Comparison of ENCODE assay signal across 10 cellular contexts in the genomic region with DNA sequence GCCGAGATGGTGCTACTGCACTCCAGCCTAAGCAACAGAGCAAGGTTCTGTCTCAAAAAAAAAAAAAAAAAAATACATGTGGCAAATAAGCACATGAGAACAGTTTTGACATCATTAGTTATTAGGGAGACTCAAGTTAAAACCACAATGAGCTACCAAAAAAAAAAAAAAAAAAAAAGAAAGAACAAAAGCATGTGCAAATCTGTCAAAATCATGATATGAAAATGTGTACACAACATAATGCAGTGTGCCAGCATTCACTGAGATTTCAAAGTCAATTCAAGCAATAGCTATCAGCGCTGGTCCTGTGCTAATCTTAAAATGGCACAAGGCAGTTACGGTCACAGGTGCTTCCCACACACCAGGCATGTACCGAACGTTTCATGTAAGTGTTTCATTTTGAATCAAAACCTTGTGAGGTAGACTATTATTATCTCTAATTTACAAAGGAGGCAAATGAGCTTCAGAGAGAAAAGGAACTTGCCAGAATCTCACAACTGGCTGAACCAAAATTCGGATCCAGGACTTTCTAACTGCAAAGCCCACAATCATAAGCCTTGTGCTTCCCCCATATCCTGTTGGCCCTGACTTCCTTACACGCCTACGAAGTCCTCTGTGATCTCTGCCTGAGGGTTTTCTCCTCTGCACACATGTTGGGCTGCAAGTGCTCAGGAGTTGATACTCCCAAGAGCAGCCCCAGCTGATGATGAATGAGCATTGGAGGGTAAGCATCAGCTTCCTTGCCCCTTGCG.
A peak's percentile ranks its signal among the peaks of the same experiment; 100 is the strongest.
DNase-seq lines count a peak whose midpoint lies in the region; ATAC-seq, FAIRE-seq and TF ChIP-seq lines count a peak whose summit lies in the region.
"Had no signal": no experiment of that assay in that cellular context is flagged by ENCODE, and none has a peak within 500 bp of the region (broad histone marks: within the 10 kb centered on the region; RNA-seq: fewer than 3 reads in every experiment).

No MANE protein-coding gene starts in this region.

- peak; percentile 86 for ATAC-seq in GM18505 (IDR thresholded peaks at IDR 0.05; ENCODE audit: unreplicated experiment)
- peak; percentile 87 for ATAC-seq in GM21367 (IDR thresholded peaks at IDR 0.05; ENCODE audit: unreplicated experiment)
- peak; percentile 90 for ATAC-seq in HG03378 (IDR thresholded peaks at IDR 0.05; ENCODE audit: unreplicated experiment)
- no peak for ATAC-seq in K562

- H3K9me1 ChIP-seq in K562 (ENCODE audit: control insufficient read depth, insufficient read depth, low read length) = no peaks in the 10 kb centered on the region

- H2AFZ ChIP-seq in K562 (ENCODE audit: low read depth, low read length) = no peak overlapping the region

- no peaks in the 10 kb centered on the region for H3K27me3 ChIP-seq in K562 (ENCODE audit: control insufficient read depth in 2 of 2, insufficient read depth in 2 of 2, low read length in 2 of 2)
- H3K27me3 ChIP-seq in right atrium auricular region = no peaks in the 10 kb centered on the region

- H3K27ac ChIP-seq in K562 (ENCODE audit: extremely low read depth, low read depth, low read length) = no peak overlapping the region
- H3K27ac ChIP-seq in right atrium auricular region = no peak overlapping the region

- no peak for TF ChIP-seq POLR2A in GM18505 (IDR thresholded peaks at IDR 0.05; ENCODE audit: borderline replicate concordance, extremely low read depth, insufficient read depth, insufficient read length)
- no peak for TF ChIP-seq POLR2A in K562 (conservative IDR thresholded peaks at IDR 0.05)

- in situ Hi-C loops in K562 (cut with MboI) = no loop called here
- in situ Hi-C loops in KBM-7 (cut with MboI; ENCODE audit: low pct_unique_long_range_greater_than_20kb, low sequenced_read_pairs) = no loop called here

- H3K9ac ChIP-seq in K562 (ENCODE audit: insufficient read depth in 1 of 2, low read depth in 2 of 2, low read length in 2 of 2) = no peak overlapping the region

- no TSS peak for BruUV-seq in K562 (replicated peaks; lab: Mats Ljungman, UMichigan)

- H3K9me3 ChIP-seq in K562 (replicated peaks; ENCODE audit: control insufficient read depth, insufficient read depth, low read depth, low read length) (no peaks in the 10 kb centered on the region), right atrium auricular region (no peaks in the 10 kb centered on the region)

- WGBS in K562 (ENCODE audit: insufficient coverage, low coverage, missing lambda C conversion rate) = 19% methylated on average over 9 of the region's 9 CpGs

- H4K20me1 ChIP-seq in K562 (replicated peaks; ENCODE audit: control insufficient read depth, insufficient read depth, low read length) = no peaks in the 10 kb centered on the region

- no peaks in the 10 kb centered on the region for H3K79me2 ChIP-seq in K562 (ENCODE audit: control insufficient read depth, insufficient read depth, low read length)

- no peak for TF ChIP-seq RAD21 in K562 (CRISPR knock-in tag; conservative IDR thresholded peaks at IDR 0.05 in 1 of 2, IDR thresholded peaks at IDR 0.05 in 1 of 2)

- intact Hi-C loops in K562 (cut with micrococcal nuclease) (no loop called here), posterior vena cava (cut with DNase I) (no loop called here)

- H3K4me3 ChIP-seq in K562 (no peak overlapping the region), right atrium auricular region (no peak overlapping the region)

- FAIRE-seq in K562 (lab: Jason Lieb, UNC) = no peak
- FAIRE-seq: H1, keratinocyte had no signal

- CTCF ChIA-PET in K562 (lab: Yijun Ruan, JAX; ENCODE audit: low intra/inter-chr PET ratio) = no interaction called here

- H3K4me2 ChIP-seq in K562 (ENCODE audit: insufficient read depth, low read length) = no peak overlapping the region

- no peak for DNase-seq in K562 (ENCODE audit: extremely low read depth in 1 of 4, low spot score in 3 of 4)
- no peak for DNase-seq in KBM-7
- no peak for DNase-seq in posterior vena cava (ENCODE audit: low spot score)
- DNase-seq in right atrium auricular region (ENCODE audit: low spot score) = no peak
- DNase-seq in AG08396 (ENCODE audit: low spot score) = no peak

- no peak for TF ChIP-seq EP300 in K562 (IDR thresholded peaks at IDR 0.05; ENCODE audit: low read length)

- no peaks in the 10 kb centered on the region; a peak in 2 of 5 replicates for H3K4me1 ChIP-seq in K562 (replicated peaks in 1 of 2; ENCODE audit: control insufficient read depth in 2 of 2, insufficient read depth in 2 of 2, low read length in 2 of 2)
- no peaks in the 10 kb centered on the region for H3K4me1 ChIP-seq in right atrium auricular region

- POLR2A ChIA-PET in K562 (lab: Yijun Ruan, JAX) = interaction anchor here (1.4 kb wide), 1 partner anchor 15 kb away, joined by 5 read pairs; no protein-coding TSS in a partner anchor

- TF ChIP-seq CTCF in K562 (IDR thresholded peaks at IDR 0.05 in 2 of 3, conservative IDR thresholded peaks at IDR 0.05 in 1 of 3; ENCODE audit: insufficient read depth in 2 of 3, low read depth in 1 of 3, low read length in 3 of 3) (no peak), right atrium auricular region (IDR thresholded peaks at IDR 0.05) (no peak)

- H3K36me3 ChIP-seq in K562 (ENCODE audit: control insufficient read depth, insufficient read depth, low read length) = no peaks in the 10 kb centered on the region
- H3K36me3 ChIP-seq in right atrium auricular region = no peaks in the 10 kb centered on the region

TF ChIP-seq in K562, 482 proteins besides CTCF, POLR2A, EP300 and RAD21 (continues in another document):
- TF ChIP-seq ZNF780A (CRISPR knock-in tag; IDR thresholded peaks at IDR 0.05) = no peak
- TF ChIP-seq, protein P1, sequence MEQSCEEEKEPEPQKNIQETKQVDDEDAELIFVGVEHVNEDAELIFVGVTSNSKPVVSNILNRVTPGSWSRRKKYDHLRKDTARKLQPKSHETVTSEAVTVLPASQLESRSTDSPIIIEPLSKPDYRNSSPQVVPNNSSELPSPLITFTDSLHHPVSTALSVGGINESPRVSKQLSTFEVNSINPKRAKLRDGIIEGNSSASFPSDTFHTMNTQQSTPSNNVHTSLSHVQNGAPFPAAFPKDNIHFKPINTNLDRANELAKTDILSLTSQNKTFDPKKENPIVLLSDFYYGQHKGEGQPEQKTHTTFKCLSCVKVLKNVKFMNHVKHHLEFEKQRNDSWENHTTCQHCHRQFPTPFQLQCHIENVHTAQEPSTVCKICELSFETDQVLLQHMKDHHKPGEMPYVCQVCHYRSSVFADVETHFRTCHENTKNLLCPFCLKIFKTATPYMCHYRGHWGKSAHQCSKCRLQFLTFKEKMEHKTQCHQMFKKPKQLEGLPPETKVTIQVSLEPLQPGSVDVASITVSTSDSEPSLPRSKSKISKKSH (CRISPR knock-in tag; IDR thresholded peaks at IDR 0.05) = no peak
